ENCODE assay signal across 14 cellular contexts in genomic region chr9:8382777-8383527, GRCh38.
A peak's percentile ranks its signal among the peaks of the same experiment; 100 is the strongest.
DNase-seq lines count a peak whose midpoint lies in the region; TF ChIP-seq lines count a peak whose summit lies in the region.
"Had no signal": no experiment of that assay in that cellular context is flagged by ENCODE, and none has a peak within 500 bp of the region (broad histone marks: within the 10 kb centered on the region; RNA-seq: fewer than 3 reads in every experiment).

No MANE protein-coding gene starts in this region.

- intact Hi-C loops in CD14-positive monocyte (cut with micrococcal nuclease), result no loop called here
- intact Hi-C loops in CD4-positive, alpha-beta memory T cell (cut with micrococcal nuclease), result no loop called here

- H3K27me3 Mint-ChIP-seq in nephron progenitor cell (ENCODE audit: low read depth, poor library complexity) (no peaks in the 10 kb centered on the region), CD14-positive monocyte (ENCODE audit: low read depth in 3 of 3) (peaks cover 7 to 13% (median 8%) of the 10 kb centered on the region in 3 donors)
- H3K27me3 Mint-ChIP-seq in CD4-positive, alpha-beta memory T cell, result no peaks in the 10 kb centered on the region
- H3K27me3 Mint-ChIP-seq: IgD-negative memory B cell had no signal

- CTCF ChIA-PET in CD4-positive, alpha-beta memory T cell (lab: Charles Lee; ENCODE audit: partially characterized antibody), result no interaction called here

- H3K9me3 Mint-ChIP-seq in nephron progenitor cell (no peaks in the 10 kb centered on the region), CD14-positive monocyte (peaks cover 0 to 2% (median 0%) of the 10 kb centered on the region in 7 donors)
- H3K9me3 Mint-ChIP-seq in CD4-positive, alpha-beta memory T cell, result no peaks in the 10 kb centered on the region
- H3K9me3 Mint-ChIP-seq: H9 had no signal

- no peak overlapping the region for H3K9ac ChIP-seq in HUES48 (ENCODE audit: low read depth, low read length)

- peak; percentile 89 for DNase-seq in fibroblast of the aortic adventitia (ENCODE audit: low read depth)
- no peak for DNase-seq in nephron progenitor cell
- DNase-seq in foreskin melanocyte, result no peak
- no peak for DNase-seq in stimulated activated CD4-positive, alpha-beta T cell treated with anti-CD3 and anti-CD28 coated beads, Interleukin-1b, Interleukin-23, amount 100 ng/mL, for 48 hours
- no peak for DNase-seq in CD14-positive monocyte (ENCODE audit: low spot score)
- no peak for DNase-seq in CD4-positive, alpha-beta memory T cell
- DNase-seq: BE2C, DMS79, GOT3, H9 had no signal

- no peak overlapping the region for H3K4me3 Mint-ChIP-seq in nephron progenitor cell
- H3K4me3 Mint-ChIP-seq in CD14-positive monocyte, result no peak overlapping the region
- H3K4me3 Mint-ChIP-seq in CD4-positive, alpha-beta memory T cell, result no peak overlapping the region
- H3K4me3 Mint-ChIP-seq: H9, IgD-negative memory B cell had no signal

- H3K4me3 ChIP-seq in HUES48 (ENCODE audit: low read depth, low read length) (no peak overlapping the region), fibroblast of the aortic adventitia (ENCODE audit: low read depth, low read length) (no peak overlapping the region)
- H3K4me3 ChIP-seq in CD4-positive, alpha-beta memory T cell (ENCODE audit: low read length in 2 of 2), result no peak overlapping the region
- H3K4me3 ChIP-seq: A549 had no signal

- no peaks in the 10 kb centered on the region for H3K4me1 ChIP-seq in HUES48 (ENCODE audit: control insufficient read depth, insufficient read depth, low read length)
- no peaks in the 10 kb centered on the region for H3K4me1 ChIP-seq in CD4-positive, alpha-beta memory T cell (ENCODE audit: insufficient read depth, low read length)
- H3K4me1 ChIP-seq: A549, BE2C had no signal

- TF ChIP-seq CTCF in fibroblast of the aortic adventitia (IDR thresholded peaks at IDR 0.05; ENCODE audit: insufficient read depth, low read length), result no peak
- no peak for TF ChIP-seq CTCF in nephron progenitor cell (IDR thresholded peaks at IDR 0.05)
- no peak for TF ChIP-seq CTCF in CD14-positive monocyte (IDR thresholded peaks at IDR 0.05)

- H3K36me3 ChIP-seq in HUES48 (ENCODE audit: control insufficient read depth, insufficient read depth, low read length), result no peaks in the 10 kb centered on the region
- H3K36me3 ChIP-seq in CD4-positive, alpha-beta memory T cell (ENCODE audit: insufficient read depth, low read length), result no peaks in the 10 kb centered on the region
- H3K36me3 ChIP-seq: BE2C had no signal

- H3K27ac ChIP-seq in HUES48 (ENCODE audit: low read depth, low read length), result peak overlapping the region; percentile 43
- H3K27ac ChIP-seq in CD4-positive, alpha-beta memory T cell (ENCODE audit: low read depth, low read length), result no peak overlapping the region
- H3K27ac ChIP-seq: A549, C4-2B had no signal

- H3K9me3 ChIP-seq in HUES48 (ENCODE audit: control insufficient read depth, insufficient read depth, low read length), result no peaks in the 10 kb centered on the region
- H3K9me3 ChIP-seq in CD4-positive, alpha-beta memory T cell (ENCODE audit: control insufficient read depth in 1 of 2, low read length in 2 of 2), result no peaks in the 10 kb centered on the region
- H3K9me3 ChIP-seq: A549, BE2C had no signal

- H3K36me3 Mint-ChIP-seq in nephron progenitor cell (ENCODE audit: low read depth) (peaks cover 53% of the 10 kb centered on the region), CD14-positive monocyte (no peaks in the 10 kb centered on the region)
- no peaks in the 10 kb centered on the region for H3K36me3 Mint-ChIP-seq in CD4-positive, alpha-beta memory T cell
- H3K36me3 Mint-ChIP-seq: IgD-negative memory B cell had no signal

- no peaks in the 10 kb centered on the region for H3K27me3 ChIP-seq in HUES48 (ENCODE audit: control insufficient read depth, insufficient read depth, low read length)
- no peaks in the 10 kb centered on the region for H3K27me3 ChIP-seq in CD4-positive, alpha-beta memory T cell (ENCODE audit: insufficient read depth, low read length)
- H3K27me3 ChIP-seq: BE2C had no signal

- POLR2A ChIA-PET in CD4-positive, alpha-beta memory T cell (lab: Charles Lee; ENCODE audit: partially characterized antibody), result no interaction called here

- H3K27ac Mint-ChIP-seq in nephron progenitor cell, result peak overlapping the region; percentile 80
- no peak overlapping the region for H3K27ac Mint-ChIP-seq in CD14-positive monocyte
- H3K27ac Mint-ChIP-seq in CD4-positive, alpha-beta memory T cell, result no peak overlapping the region
- H3K27ac Mint-ChIP-seq: IgD-negative memory B cell had no signal

- peaks cover 47% of the 10 kb centered on the region for H3K4me1 Mint-ChIP-seq in nephron progenitor cell
- peaks cover 14% of the 10 kb centered on the region for H3K4me1 Mint-ChIP-seq in CD14-positive monocyte
- no peaks in the 10 kb centered on the region for H3K4me1 Mint-ChIP-seq in CD4-positive, alpha-beta memory T cell
- H3K4me1 Mint-ChIP-seq: IgD-negative memory B cell had no signal
